Comparison of ENCODE assay signal across 33 cellular contexts in genomic region chr17:27627514-27627913, GRCh38.
"Had no signal": no experiment of that assay in that cellular context is flagged by ENCODE, and none has a peak within 500 bp of the region (broad histone marks: within the 10 kb centered on the region; RNA-seq: fewer than 3 reads in every experiment).

No MANE protein-coding gene starts in this region.

- H3K36me3 ChIP-seq: breast epithelium had no signal

- H3K4me3 ChIP-seq: ascending aorta, breast epithelium, cardiac muscle cell, coronary artery, esophagus squamous epithelium, gastroesophageal sphincter, heart right ventricle had no signal

- H3K27me3 ChIP-seq: ascending aorta, breast epithelium, cardiac muscle cell, esophagus squamous epithelium, gastroesophageal sphincter, heart right ventricle had no signal

- H3K27ac ChIP-seq: ascending aorta, breast epithelium, cardiac muscle cell, coronary artery, epithelial cell of prostate, esophagus squamous epithelium, gastroesophageal sphincter, heart right ventricle, VCaP had no signal

- H3K4me3 Mint-ChIP-seq: activated CD4-positive, alpha-beta memory T cell treated with anti-CD3 and anti-CD28 coated beads, Interleukin-2, amount 10 ng/mL, durations not matched to agents 7 days and 5 days; activated CD4-positive, alpha-beta T cell treated with anti-CD3 and anti-CD28 coated beads, Interleukin-2, amount 10 ng/mL, durations not matched to agents 7 days and 5 days; activated CD8-positive, alpha-beta memory T cell treated with anti-CD3 and anti-CD28 coated beads, Interleukin-2, amount 10 ng/mL, durations not matched to agents 7 days and 5 days; activated naive CD4-positive, alpha-beta T cell treated with anti-CD3 and anti-CD28 coated beads for 36 hours; activated naive CD8-positive, alpha-beta T cell treated with anti-CD3 and anti-CD28 coated beads, Interleukin-2, amount 10 ng/mL, durations not matched to agents 7 days and 5 days; activated T-helper 17 cell treated with anti-CD3 and anti-CD28 coated beads, Interleukin-2, amount 50 U/mL, for 72 hours; brain; dendritic cell treated with granulocyte-macrophage colony-stimulating factor and Interleukin-4, amounts not matched to agents 40 ng/mL and 50 ng/mL, for 4 days; effector memory CD8-positive, alpha-beta T cell; WTC11 had no signal

- H3K4me1 ChIP-seq: ascending aorta had no signal

- FAIRE-seq: endothelial cell of umbilical vein had no signal

- DNase-seq: activated CD4-positive, alpha-beta memory T cell treated with anti-CD3 and anti-CD28 coated beads, Interleukin-2, amount 10 ng/mL, durations not matched to agents 7 days and 5 days; activated CD4-positive, alpha-beta T cell treated with anti-CD3 and anti-CD28 coated beads for 1 hour; activated CD4-positive, alpha-beta T cell treated with anti-CD3 and anti-CD28 coated beads for 4 hours; activated CD4-positive, alpha-beta T cell treated with anti-CD3 and anti-CD28 coated beads, Interleukin-2, amount 10 ng/mL, durations not matched to agents 7 days and 5 days; activated CD4-positive, alpha-beta T cell treated with anti-CD3 and anti-CD28 coated beads, Interleukin-2, amount 50 U/mL, for 4 hours; activated CD8-positive, alpha-beta memory T cell treated with anti-CD3 and anti-CD28 coated beads, Interleukin-2, amount 10 ng/mL, durations not matched to agents 7 days and 5 days; activated CD8-positive, alpha-beta memory T cell treated with anti-CD3 and anti-CD28 coated beads, Interleukin-2, amount 50 U/mL, for 4 hours; activated effector memory CD4-positive, alpha-beta T cell treated with Interleukin-2 at 50 U/mL for 16 hours; activated gamma-delta T cell treated with Interleukin-2 at 50 U/mL for 16 hours; activated naive CD4-positive, alpha-beta T cell treated with anti-CD3 and anti-CD28 coated beads for 36 hours; activated naive CD8-positive, alpha-beta T cell treated with anti-CD3 and anti-CD28 coated beads, Interleukin-2, amount 10 ng/mL, durations not matched to agents 7 days and 5 days; activated T-cell treated with anti-CD3 and anti-CD28 coated beads, Interleukin-2, amount 50 U/mL, for 1 hour; central memory CD4-positive, alpha-beta T cell; cerebellar nuclear complex; effector CD4-positive, alpha-beta T cell; effector memory CD8-positive, alpha-beta T cell; esophagus squamous epithelium; foreskin melanocyte; heart right ventricle; T-helper 2 cell had no signal

- H3K27me3 Mint-ChIP-seq: activated CD4-positive, alpha-beta memory T cell treated with anti-CD3 and anti-CD28 coated beads, Interleukin-2, amount 10 ng/mL, durations not matched to agents 7 days and 5 days; activated CD4-positive, alpha-beta T cell treated with anti-CD3 and anti-CD28 coated beads, Interleukin-2, amount 10 ng/mL, durations not matched to agents 7 days and 5 days; activated CD8-positive, alpha-beta memory T cell treated with anti-CD3 and anti-CD28 coated beads, Interleukin-2, amount 10 ng/mL, durations not matched to agents 7 days and 5 days; activated naive CD8-positive, alpha-beta T cell treated with anti-CD3 and anti-CD28 coated beads, Interleukin-2, amount 10 ng/mL, durations not matched to agents 7 days and 5 days; activated T-helper 17 cell treated with anti-CD3 and anti-CD28 coated beads, Interleukin-2, amount 50 U/mL, for 72 hours; brain; dendritic cell treated with granulocyte-macrophage colony-stimulating factor and Interleukin-4, amounts not matched to agents 40 ng/mL and 50 ng/mL, for 4 days; effector memory CD8-positive, alpha-beta T cell had no signal

- H3K27ac Mint-ChIP-seq: activated CD4-positive, alpha-beta memory T cell treated with anti-CD3 and anti-CD28 coated beads, Interleukin-2, amount 10 ng/mL, durations not matched to agents 7 days and 5 days; activated naive CD4-positive, alpha-beta T cell treated with anti-CD3 and anti-CD28 coated beads, Interleukin-2, amount 50 U/mL, for 72 hours; activated naive CD8-positive, alpha-beta T cell treated with anti-CD3 and anti-CD28 coated beads, Interleukin-2, amount 10 ng/mL, durations not matched to agents 7 days and 5 days; activated T-helper 17 cell treated with anti-CD3 and anti-CD28 coated beads, Interleukin-2, amount 50 U/mL, for 72 hours; dendritic cell treated with granulocyte-macrophage colony-stimulating factor and Interleukin-4, amounts not matched to agents 40 ng/mL and 50 ng/mL, for 4 days; WTC11 had no signal

- ATAC-seq: activated CD8-positive, alpha-beta memory T cell treated with anti-CD3 and anti-CD28 coated beads, Interleukin-2, amount 10 ng/mL, durations not matched to agents 7 days and 5 days; activated naive CD4-positive, alpha-beta T cell treated with anti-CD3 and anti-CD28 coated beads, Interleukin-2, amount 50 U/mL, for 72 hours; activated T-helper 17 cell treated with anti-CD3 and anti-CD28 coated beads, Interleukin-2, amount 50 U/mL, for 72 hours; effector memory CD8-positive, alpha-beta T cell; gastroesophageal sphincter; heart right ventricle; WTC11 had no signal

- H3K9me3 ChIP-seq: ascending aorta, breast epithelium, esophagus squamous epithelium, gastroesophageal sphincter, heart right ventricle had no signal

- H3K9me3 Mint-ChIP-seq: activated CD4-positive, alpha-beta memory T cell treated with anti-CD3 and anti-CD28 coated beads, Interleukin-2, amount 10 ng/mL, durations not matched to agents 7 days and 5 days; activated CD4-positive, alpha-beta T cell treated with anti-CD3 and anti-CD28 coated beads, Interleukin-2, amount 10 ng/mL, durations not matched to agents 7 days and 5 days; activated naive CD4-positive, alpha-beta T cell treated with anti-CD3 and anti-CD28 coated beads for 36 hours; activated naive CD4-positive, alpha-beta T cell treated with anti-CD3 and anti-CD28 coated beads, Interleukin-2, amount 50 U/mL, for 72 hours; activated naive CD8-positive, alpha-beta T cell treated with anti-CD3 and anti-CD28 coated beads, Interleukin-2, amount 10 ng/mL, durations not matched to agents 7 days and 5 days; activated T-helper 17 cell treated with anti-CD3 and anti-CD28 coated beads, Interleukin-2, amount 50 U/mL, for 72 hours; brain; dendritic cell treated with granulocyte-macrophage colony-stimulating factor and Interleukin-4, amounts not matched to agents 40 ng/mL and 50 ng/mL, for 4 days; effector memory CD8-positive, alpha-beta T cell; WTC11 had no signal
